ENCODE assay signal across 14 cellular contexts in the genomic region with DNA sequence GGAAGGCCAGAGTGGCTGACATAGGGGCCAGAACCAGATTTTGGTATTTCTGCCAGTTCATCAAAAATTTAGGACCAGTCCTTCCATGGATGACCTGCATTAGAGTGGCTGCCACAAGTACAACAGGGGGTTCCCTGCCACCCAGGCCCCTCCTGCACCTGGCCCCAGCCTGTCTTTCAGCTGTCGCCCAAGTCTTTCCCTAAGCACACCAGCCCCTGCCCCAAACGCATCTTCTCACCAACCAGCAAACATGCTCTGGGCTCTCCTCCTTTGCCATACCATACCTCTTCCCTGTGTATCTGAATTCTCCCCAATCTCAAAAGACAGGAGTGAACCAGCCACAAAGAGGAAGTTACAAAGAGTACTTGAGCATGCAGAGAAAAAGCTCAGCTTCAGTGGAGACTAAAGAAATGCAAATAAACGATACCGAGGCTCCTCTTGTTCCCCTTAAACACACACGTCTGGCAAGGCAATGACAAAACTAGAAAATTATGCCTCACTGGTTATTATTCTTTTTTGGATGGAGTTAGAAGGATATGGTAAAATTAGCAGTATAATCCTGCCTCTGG.
A peak's percentile ranks its signal among the peaks of the same experiment; 100 is the strongest.
DNase-seq lines count a peak whose midpoint lies in the region; ATAC-seq and TF ChIP-seq lines count a peak whose summit lies in the region.
"Had no signal": no experiment of that assay in that cellular context is flagged by ENCODE, and none has a peak within 500 bp of the region (broad histone marks: within the 10 kb centered on the region; RNA-seq: fewer than 3 reads in every experiment).

No MANE protein-coding gene starts in this region.

- no peak overlapping the region for H3K4me3 ChIP-seq in GM12865 (ENCODE audit: low read depth, low read length)

- POLR2A ChIA-PET in activated CD8-positive, alpha-beta T cell treated with anti-CD3 and anti-CD28 coated beads for 36 hours (lab: Charles Lee), result no interaction called here

- CTCF ChIA-PET in activated CD8-positive, alpha-beta T cell treated with anti-CD3 and anti-CD28 coated beads for 36 hours (lab: Charles Lee), result interaction anchor here (0.5 kb wide), 1 partner anchor 37 kb away, joined by 4 read pairs; no protein-coding TSS in a partner anchor

- H3K27me3 Mint-ChIP-seq in activated CD8-positive, alpha-beta T cell treated with anti-CD3 and anti-CD28 coated beads for 36 hours, result no peaks in the 10 kb centered on the region

- H3K4me1 Mint-ChIP-seq in activated CD8-positive, alpha-beta T cell treated with anti-CD3 and anti-CD28 coated beads for 36 hours (ENCODE audit: low read depth), result peaks cover 17% of the 10 kb centered on the region

- in situ Hi-C loops in G401 (cut with HindIII; ENCODE audit: low sequenced_read_pairs), result no loop called here

- TF ChIP-seq CTCF in GM12865 (IDR thresholded peaks at IDR 0.05; ENCODE audit: insufficient read depth, low read depth, low read length, missing control alignments), result no peak
- TF ChIP-seq CTCF in activated CD8-positive, alpha-beta T cell treated with anti-CD3 and anti-CD28 coated beads for 36 hours (IDR thresholded peaks at IDR 0.05), result no peak

- peaks cover 8% of the 10 kb centered on the region for H3K9me3 Mint-ChIP-seq in activated CD8-positive, alpha-beta T cell treated with anti-CD3 and anti-CD28 coated beads for 36 hours

- intact Hi-C loops in activated CD8-positive, alpha-beta T cell treated with anti-CD3 and anti-CD28 coated beads for 36 hours (cut with micrococcal nuclease), result no loop called here

- peak; percentile 51 for ATAC-seq in GM21423 (IDR thresholded peaks at IDR 0.05; ENCODE audit: unreplicated experiment)
- peak; percentile 43 for ATAC-seq in HG03139 (IDR thresholded peaks at IDR 0.05; ENCODE audit: unreplicated experiment)
- no peak for ATAC-seq in activated CD8-positive, alpha-beta T cell treated with anti-CD3 and anti-CD28 coated beads for 36 hours
- ATAC-seq: HCT116 had no signal

- H3K4me3 Mint-ChIP-seq in activated CD8-positive, alpha-beta T cell treated with anti-CD3 and anti-CD28 coated beads for 36 hours, result no peak overlapping the region
- H3K4me3 Mint-ChIP-seq: activated naive CD4-positive, alpha-beta T cell treated with anti-CD3 and anti-CD28 coated beads for 36 hours had no signal

- peaks cover 5% of the 10 kb centered on the region for H3K36me3 Mint-ChIP-seq in activated CD8-positive, alpha-beta T cell treated with anti-CD3 and anti-CD28 coated beads for 36 hours (ENCODE audit: low read depth)

- no peak overlapping the region for H3K27ac Mint-ChIP-seq in activated CD8-positive, alpha-beta T cell treated with anti-CD3 and anti-CD28 coated beads for 36 hours
- H3K27ac Mint-ChIP-seq: activated naive CD4-positive, alpha-beta T cell treated with anti-CD3 and anti-CD28 coated beads for 36 hours had no signal

- DNase-seq in GM12865 (ENCODE audit: low read depth), result peak; percentile 57
- peak; percentile 22 for DNase-seq in SKM-1 treated with dmso at 0.1 percent for 144 hours (lab: John Stamatoyannopoulos, UW; ENCODE audit: unreplicated experiment)
- DNase-seq in DMS53 treated with DMSO at 0.1 percent for 48 hours (lab: John Stamatoyannopoulos, UW; ENCODE audit: unreplicated experiment), result no peak
- no peak for DNase-seq in amygdala (lab: John Stamatoyannopoulos, UW)
- no peak for DNase-seq in activated CD8-positive, alpha-beta T cell treated with anti-CD3 and anti-CD28 coated beads for 36 hours
- no peak for DNase-seq in G401 (ENCODE audit: low spot score)
- DNase-seq: activated CD4-positive, alpha-beta T cell treated with anti-CD3 and anti-CD28 coated beads for 48 hours; activated naive CD4-positive, alpha-beta T cell treated with anti-CD3 and anti-CD28 coated beads for 36 hours; BE2C; Right ventricle myocardium superior; stimulated activated naive CD4-positive, alpha-beta T cell had no signal

Comparison
In these comparisons a context has a peak if more than half of its experiments do, and no peak if none do; other contexts are left out.
1. DNase-seq: peak in GM12865 (single experiment) and SKM-1 treated with dmso at 0.1 percent for 144 hours (single experiment); none in DMS53 treated with DMSO at 0.1 percent for 48 hours (single experiment), amygdala (0 of 56), activated CD8-positive, alpha-beta T cell treated with anti-CD3 and anti-CD28 coated beads for 36 hours (single experiment) and G401 (single experiment).